18 cellular contexts compared by ENCODE assay signal in genomic region chr18:38807915-38808314, GRCh38.
"Had no signal": no experiment of that assay in that cellular context is flagged by ENCODE, and none has a peak within 500 bp of the region (broad histone marks: within the 10 kb centered on the region; RNA-seq: fewer than 3 reads in every experiment).

No MANE protein-coding gene starts in this region.

- H3K27me3 Mint-ChIP-seq: naive thymus-derived CD8-positive, alpha-beta T cell had no signal

- ATAC-seq: gastroesophageal sphincter; left lobe of liver; mucosa of descending colon; naive thymus-derived CD8-positive, alpha-beta T cell; stimulated activated naive CD8-positive, alpha-beta T cell treated with anti-CD3 and anti-CD28 coated beads, Interleukin-15, Interleukin-2, amounts not matched to agents 100 U/mL and 50 U/mL, for 24 hours had no signal

- H3K27ac Mint-ChIP-seq: naive thymus-derived CD8-positive, alpha-beta T cell; neural progenitor cell had no signal

- H3K9me3 Mint-ChIP-seq: naive thymus-derived CD8-positive, alpha-beta T cell; neural progenitor cell had no signal

- DNase-seq: colonic mucosa; dermis blood vessel endothelial cell; esophagus squamous epithelium; foreskin fibroblast; glutamatergic neuron; islet precursor cell; mammary epithelial cell; mucosa of descending colon; naive thymus-derived CD8-positive, alpha-beta T cell; nucleus accumbens; ovary; sigmoid colon; stimulated activated CD4-positive, alpha-beta T cell treated with anti-CD3 and anti-CD28 coated beads, Interleukin-2, amount 100 ng/mL, for 24 hours; stimulated activated naive CD8-positive, alpha-beta T cell treated with anti-CD3 and anti-CD28 coated beads, Interleukin-15, Interleukin-2, amounts not matched to agents 100 U/mL and 50 U/mL, for 24 hours; tibial artery had no signal

- H3K4me3 Mint-ChIP-seq: naive thymus-derived CD8-positive, alpha-beta T cell; neural progenitor cell had no signal

- H3K36me3 Mint-ChIP-seq: naive thymus-derived CD8-positive, alpha-beta T cell; neural progenitor cell had no signal

- H3K4me1 Mint-ChIP-seq: naive thymus-derived CD8-positive, alpha-beta T cell had no signal
